14 cellular contexts compared by ENCODE assay signal in the genomic region with DNA sequence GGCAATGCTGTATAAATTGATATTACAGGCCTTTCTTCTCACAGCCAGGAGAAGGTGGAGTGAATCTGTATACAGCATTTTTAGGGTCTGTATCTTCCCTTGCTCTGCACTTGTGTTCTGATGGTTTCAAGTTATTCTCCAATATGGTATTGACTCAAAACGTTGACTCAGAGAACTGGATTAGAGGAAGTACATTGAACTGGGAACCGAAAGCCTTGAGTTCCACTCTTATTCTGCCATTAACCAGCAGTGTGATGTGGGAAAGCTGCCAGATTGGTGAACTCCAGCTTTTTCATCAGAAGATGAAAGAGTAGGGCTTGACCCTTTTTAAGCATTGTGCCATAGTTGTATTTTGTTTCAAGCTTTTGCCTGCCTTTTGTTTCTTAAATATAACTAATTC.
DNase-seq lines count a peak whose midpoint lies in the region; ATAC-seq and TF ChIP-seq lines count a peak whose summit lies in the region.
"Had no signal": no experiment of that assay in that cellular context is flagged by ENCODE, and none has a peak within 500 bp of the region (broad histone marks: within the 10 kb centered on the region; RNA-seq: fewer than 3 reads in every experiment).

No MANE protein-coding gene starts in this region.

- no peaks in the 10 kb centered on the region for H3K27me3 Mint-ChIP-seq in activated CD4-positive, alpha-beta memory T cell treated with anti-CD3 and anti-CD28 coated beads for 36 hours
- H3K27me3 Mint-ChIP-seq: activated naive CD8-positive, alpha-beta T cell treated with anti-CD3 and anti-CD28 coated beads, Interleukin-2, amount 50 U/mL, for 24 hours; central memory CD8-positive, alpha-beta T cell; progenitor cell of endocrine pancreas had no signal

- ATAC-seq in HG03378 (IDR thresholded peaks at IDR 0.05; ENCODE audit: unreplicated experiment), result peak; percentile 50
- peak; percentile 60 for ATAC-seq in left lung
- ATAC-seq in HG03354 (IDR thresholded peaks at IDR 0.05; ENCODE audit: poor library complexity, severe bottlenecking, unreplicated experiment), result no peak
- ATAC-seq: activated naive CD8-positive, alpha-beta T cell treated with anti-CD3 and anti-CD28 coated beads, Interleukin-2, amount 50 U/mL, for 24 hours; PC-3 had no signal

- H3K27ac ChIP-seq in left lung, result no peak overlapping the region

- POLR2A ChIA-PET in activated CD4-positive, alpha-beta memory T cell treated with anti-CD3 and anti-CD28 coated beads for 36 hours (lab: Charles Lee), result no interaction called here

- no peak overlapping the region for H3K4me3 ChIP-seq in left lung

- H3K4me3 Mint-ChIP-seq in activated CD4-positive, alpha-beta memory T cell treated with anti-CD3 and anti-CD28 coated beads for 36 hours, result no peak overlapping the region
- H3K4me3 Mint-ChIP-seq: activated naive CD8-positive, alpha-beta T cell treated with anti-CD3 and anti-CD28 coated beads, Interleukin-2, amount 50 U/mL, for 24 hours; central memory CD8-positive, alpha-beta T cell had no signal

- peaks cover 0 to 19% of the 10 kb centered on the region in 2 donors for H3K4me1 ChIP-seq in left lung

- H3K27ac Mint-ChIP-seq in activated CD4-positive, alpha-beta memory T cell treated with anti-CD3 and anti-CD28 coated beads for 36 hours, result no peak overlapping the region
- H3K27ac Mint-ChIP-seq: activated naive CD8-positive, alpha-beta T cell treated with anti-CD3 and anti-CD28 coated beads, Interleukin-2, amount 50 U/mL, for 24 hours; progenitor cell of endocrine pancreas had no signal

- no peak for TF ChIP-seq CTCF in left lung (IDR thresholded peaks at IDR 0.05)

- H3K4me1 Mint-ChIP-seq in activated CD4-positive, alpha-beta memory T cell treated with anti-CD3 and anti-CD28 coated beads for 36 hours (ENCODE audit: low read depth), result no peaks in the 10 kb centered on the region
- H3K4me1 Mint-ChIP-seq: activated naive CD8-positive, alpha-beta T cell treated with anti-CD3 and anti-CD28 coated beads, Interleukin-2, amount 50 U/mL, for 24 hours; central memory CD8-positive, alpha-beta T cell had no signal

- no peaks in the 10 kb centered on the region for H3K36me3 ChIP-seq in left lung

- CTCF ChIA-PET in activated CD4-positive, alpha-beta memory T cell treated with anti-CD3 and anti-CD28 coated beads for 36 hours (lab: Charles Lee), result no interaction called here

- intact Hi-C loops in left lung (cut with DNase I), result no loop called here
- intact Hi-C loops in activated CD4-positive, alpha-beta memory T cell treated with anti-CD3 and anti-CD28 coated beads for 36 hours (cut with micrococcal nuclease), result no loop called here

- no peaks in the 10 kb centered on the region for H3K36me3 Mint-ChIP-seq in activated CD4-positive, alpha-beta memory T cell treated with anti-CD3 and anti-CD28 coated beads for 36 hours

- peak; percentile 94 for DNase-seq in CD1c-positive myeloid dendritic cell (ENCODE audit: extremely low spot score)
- peak; percentile 7 for DNase-seq in RPMI8226
- DNase-seq in left lung, result peak in 1 of 2 donors; percentile 42
- DNase-seq in EL, result no peak
- no peak for DNase-seq in activated effector memory CD4-positive, alpha-beta T cell treated with anti-CD3 and anti-CD28 coated beads, Interleukin-2, amount 50 U/mL, for 16 hours
- DNase-seq in activated CD4-positive, alpha-beta memory T cell treated with anti-CD3 and anti-CD28 coated beads for 36 hours, result no peak
- DNase-seq: activated CD4-positive, alpha-beta T cell treated with anti-CD3 and anti-CD28 coated beads for 1 hour; activated naive CD8-positive, alpha-beta T cell treated with anti-CD3 and anti-CD28 coated beads, Interleukin-2, amount 50 U/mL, for 24 hours; activated T-cell treated with anti-CD3 and anti-CD28 coated beads for 4 hours; PC-3 had no signal

- no peaks in the 10 kb centered on the region for H3K9me3 Mint-ChIP-seq in activated CD4-positive, alpha-beta memory T cell treated with anti-CD3 and anti-CD28 coated beads for 36 hours
- H3K9me3 Mint-ChIP-seq: activated naive CD8-positive, alpha-beta T cell treated with anti-CD3 and anti-CD28 coated beads, Interleukin-2, amount 50 U/mL, for 24 hours had no signal

- no peaks in the 10 kb centered on the region for H3K27me3 ChIP-seq in left lung

- no peaks in the 10 kb centered on the region for H3K9me3 ChIP-seq in left lung

Comparison
In these comparisons a context has a peak if more than half of its experiments do, and no peak if none do; other contexts are left out.
1. DNase-seq: peak in CD1c-positive myeloid dendritic cell (single experiment) and RPMI8226 (single experiment); none in EL (single experiment), activated effector memory CD4-positive, alpha-beta T cell treated with anti-CD3 and anti-CD28 coated beads, Interleukin-2, amount 50 U/mL, for 16 hours (single experiment) and activated CD4-positive, alpha-beta memory T cell treated with anti-CD3 and anti-CD28 coated beads for 36 hours (single experiment).